In the genomic region with DNA sequence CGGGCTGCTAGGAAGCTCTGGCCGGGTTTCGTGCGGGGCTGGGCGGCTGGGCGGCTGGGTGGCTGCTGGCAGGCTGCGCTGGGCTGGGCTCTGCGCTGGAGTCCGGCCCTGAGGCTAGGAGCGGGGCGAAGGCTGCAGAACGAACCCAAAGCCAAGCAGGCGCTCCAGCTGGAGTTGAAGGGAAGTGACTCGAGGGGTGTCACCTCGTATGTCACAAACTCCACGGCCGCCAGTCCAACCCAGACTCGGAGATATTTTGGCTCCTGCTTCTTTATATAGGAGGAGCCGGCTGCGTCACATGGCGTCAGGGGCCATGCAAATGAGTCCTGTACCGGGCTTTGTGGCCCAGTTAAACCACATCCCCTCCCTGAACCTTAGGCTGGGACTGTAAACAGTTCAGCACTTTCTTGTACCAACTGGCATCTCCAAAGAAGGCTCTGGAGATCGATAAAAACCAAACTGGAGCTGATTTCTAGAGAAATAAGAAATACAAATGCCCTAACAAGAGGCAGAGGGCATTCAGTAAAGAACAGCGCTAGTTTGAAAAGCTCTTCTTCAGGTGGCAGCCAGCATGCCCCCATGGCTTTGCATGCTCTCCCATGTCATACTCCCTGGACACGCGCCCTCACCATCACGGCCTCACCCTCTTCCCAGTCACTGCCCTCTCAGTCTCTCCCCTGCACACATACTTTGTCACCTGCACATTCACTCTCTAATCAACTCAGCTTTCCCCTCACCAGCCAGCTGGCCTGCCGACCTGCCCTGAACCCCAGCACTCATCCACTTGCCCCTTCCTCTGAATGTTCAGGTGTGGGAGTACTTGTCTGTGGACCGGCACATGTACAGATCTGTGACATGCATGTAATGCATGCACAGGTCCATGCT, we compare ENCODE assay signal across 8 cellular contexts. TPM values are rescaled to one million over a fixed set of nuclear protein-coding genes. Genes with fewer than 3 reads are reported as not detected.
DNase-seq lines count a peak whose midpoint lies in the region; ATAC-seq and TF ChIP-seq lines count a peak whose summit lies in the region.

No MANE protein-coding gene starts in this region.

- H3K79me1 ChIP-seq in IMR-90 (ENCODE audit: low read depth in 1 of 2, low read length in 2 of 2) = peaks cover 0 to 14% of the 10 kb centered on the region in 2 experiments; a peak in 2 of 4 replicates

- no peak overlapping the region for H3K18ac ChIP-seq in IMR-90 (ENCODE audit: low read depth, low read length)

- H2AK5ac ChIP-seq in IMR-90 (ENCODE audit: low read depth, low read length) = peak overlapping the region; percentile 1; the same call in 1 of the 2 replicates

- no peak overlapping the region for H2BK15ac ChIP-seq in IMR-90 (ENCODE audit: low read depth, low read length)

- peak overlapping the region; percentile 72 for H3K27ac ChIP-seq in IMR-90 (ENCODE audit: insufficient read depth, low read length)

- peak overlapping the region; percentile 43 for H2BK5ac ChIP-seq in IMR-90 (ENCODE audit: low read depth, low read length, poor library complexity, severe bottlenecking)

- H3K36me3 ChIP-seq in IMR-90 (ENCODE audit: control insufficient read depth, insufficient read depth, low read length) = peaks cover 3% of the 10 kb centered on the region; the same call in 1 of the 2 replicates

- H3K14ac ChIP-seq in IMR-90 (replicated peaks; ENCODE audit: low read depth, low read length) = peak overlapping the region; percentile 34; the same call in 1 of the 2 replicates

- H3K27me3 ChIP-seq in IMR-90 (ENCODE audit: control insufficient read depth, insufficient read depth, low read length) = peaks cover 16% of the 10 kb centered on the region

- no peaks in the 10 kb centered on the region for H4K20me1 ChIP-seq in IMR-90 (ENCODE audit: insufficient read depth, low read length)

- BruUV-seq in IMR-90 (replicated peaks; lab: Mats Ljungman, UMichigan) = no TSS peak

- in situ Hi-C loops in IMR-90 (cut with MboI; ENCODE audit: low sequenced_read_pairs) (loop anchor here (5.0 kb wide), 1 partner anchor 40 kb away; no protein-coding TSS in a partner anchor), astrocyte of the cerebellum (cut with HindIII; ENCODE audit: low sequenced_read_pairs) (no loop called here)

- 37% methylated on average over 19 of the region's 29 CpGs; no CpG with 5 or more reads in 1 of the 2 experiments for WGBS in IMR-90 (ENCODE audit: extremely low coverage in 2 of 2, insufficient read length in 1 of 2), 2 experiments

- H3K4me2 ChIP-seq in IMR-90 (ENCODE audit: low read depth, low read length) = peak overlapping the region; percentile 82

- POLR2A ChIA-PET in IMR-90 (lab: Charles Lee; ENCODE audit: unreplicated experiment) = interaction anchor here (0.8 kb wide), 1 partner anchor 42 kb away, joined by 3 read pairs; no protein-coding TSS in a partner anchor

- H3K56ac ChIP-seq in IMR-90 (ENCODE audit: extremely low read depth, insufficient read depth, low read length) = no peak overlapping the region

- ATAC-seq in GM21528 (IDR thresholded peaks at IDR 0.05; ENCODE audit: low FRiP score, unreplicated experiment) (peak; percentile 88), IMR-90 (ENCODE audit: low read depth) (peak; percentile 58), sciatic nerve (peak; percentile 78)

- intact Hi-C loops in IMR-90 (cut with micrococcal nuclease) (loop anchor here (2.0 to 5.0 kb wide), 2 partner anchors 40 to 690 kb away; no protein-coding TSS in a partner anchor), sciatic nerve (cut with DNase I) (loop anchor here (10.0 kb wide), 1 partner anchor 52 kb away; no protein-coding TSS in a partner anchor)

- TF ChIP-seq CTCF in IMR-90 (conservative IDR thresholded peaks at IDR 0.05; ENCODE audit: low read depth, low read length) = no peak
- TF ChIP-seq CTCF in astrocyte of the cerebellum (IDR thresholded peaks at IDR 0.05; ENCODE audit: low read depth, low read length, missing control alignments) = no peak

- H2BK120ac ChIP-seq in IMR-90 (ENCODE audit: low read depth, low read length) = peak overlapping the region; percentile 26; the same call in 1 of the 2 replicates

- dilution Hi-C loops in IMR-90 (cut with HindIII; ENCODE audit: low sequenced_read_pairs, unreplicated experiment) = no loop called here

- peak overlapping the region; percentile 85 for H2AFZ ChIP-seq in IMR-90 (replicated peaks; ENCODE audit: low read length, poor library complexity)

- H4K91ac ChIP-seq in IMR-90 (ENCODE audit: insufficient read depth, low read depth, low read length) = no peak overlapping the region

- peak; percentile 74 for DNase-seq in ELR (ENCODE audit: low read depth)
- peak; percentile 63 for DNase-seq in IMR-90
- DNase-seq in T1000 (lab: John Stamatoyannopoulos, UW) = peak; percentile 7
- peak; percentile 32 for DNase-seq in astrocyte of the cerebellum (ENCODE audit: low read depth)
- peak; percentile 5 to 83 (median 51) for DNase-seq in hypothalamus (lab: John Stamatoyannopoulos, UW)
- DNase-seq in sciatic nerve (ENCODE audit: low spot score) = peak; percentile 90
- DNase-seq in 8988T = no peak

- peak overlapping the region; percentile 67 for H3K9ac ChIP-seq in IMR-90 (ENCODE audit: low read depth, low read length)

- TF ChIP-seq POLR2A in IMR-90 (IDR thresholded peaks at IDR 0.05; ENCODE audit: low read depth, low read length) = peak; percentile 95

- no peak overlapping the region for H2BK20ac ChIP-seq in IMR-90 (ENCODE audit: low read depth, low read length)

- no peak overlapping the region; the same call in 1 of the 2 replicates for H3K23ac ChIP-seq in IMR-90 (ENCODE audit: low read depth, low read length)

- 0 out of 2 replicates have a peak, but pooled peaks have one; percentile 10 for TF ChIP-seq RAD21 in IMR-90 (IDR thresholded peaks at IDR 0.05; ENCODE audit: low read length)

- H2AK9ac ChIP-seq in IMR-90 (replicated peaks; ENCODE audit: low read depth, low read length, poor library complexity) = peak overlapping the region; percentile 15

- peaks cover 15% of the 10 kb centered on the region for H3K9me1 ChIP-seq in IMR-90 (ENCODE audit: insufficient read depth, low read length)

- no peaks in the 10 kb centered on the region for H3K9me3 ChIP-seq in IMR-90 (ENCODE audit: control insufficient read depth, insufficient read depth, low read length)

- H3K4me3 ChIP-seq in IMR-90 (ENCODE audit: insufficient read depth, low read depth, low read length) (peak overlapping the region; percentile 43), astrocyte of the cerebellum (ENCODE audit: low read depth, low read length) (peak overlapping the region; percentile 62)

- peak overlapping the region; percentile 24 to 48; a peak in 3 of 4 replicates for H4K8ac ChIP-seq in IMR-90 (ENCODE audit: low read depth in 2 of 2, low read length in 2 of 2)

- no peak overlapping the region for H4K5ac ChIP-seq in IMR-90 (ENCODE audit: low read depth, low read length)

- CTCF ChIA-PET in IMR-90 (lab: Yijun Ruan, JAX) = interaction anchor here (0.7 to 2.1 kb wide), 5 partner anchors 40 to 82 kb away, joined by 3 to 8 read pairs (median 3); no protein-coding TSS in a partner anchor

- peak overlapping the region; percentile 46 for H3K4ac ChIP-seq in IMR-90 (ENCODE audit: low read depth, low read length)

- peaks cover 6% of the 10 kb centered on the region; the same call in 1 of the 2 replicates for H3K4me1 ChIP-seq in IMR-90 (ENCODE audit: control insufficient read depth, insufficient read depth, low read length)

TF ChIP-seq in IMR-90, 13 proteins besides CTCF, POLR2A, EP300 and RAD21:
- TF ChIP-seq MAZ (IDR thresholded peaks at IDR 0.05; ENCODE audit: borderline replicate concordance, low read depth, low read length) = no peak
- TF ChIP-seq, protein P1, sequence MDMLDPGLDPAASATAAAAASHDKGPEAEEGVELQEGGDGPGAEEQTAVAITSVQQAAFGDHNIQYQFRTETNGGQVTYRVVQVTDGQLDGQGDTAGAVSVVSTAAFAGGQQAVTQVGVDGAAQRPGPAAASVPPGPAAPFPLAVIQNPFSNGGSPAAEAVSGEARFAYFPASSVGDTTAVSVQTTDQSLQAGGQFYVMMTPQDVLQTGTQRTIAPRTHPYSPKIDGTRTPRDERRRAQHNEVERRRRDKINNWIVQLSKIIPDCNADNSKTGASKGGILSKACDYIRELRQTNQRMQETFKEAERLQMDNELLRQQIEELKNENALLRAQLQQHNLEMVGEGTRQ (IDR thresholded peaks at IDR 0.05; ENCODE audit: low read depth, low read length) = peak; percentile 73
- TF ChIP-seq, protein P2, sequence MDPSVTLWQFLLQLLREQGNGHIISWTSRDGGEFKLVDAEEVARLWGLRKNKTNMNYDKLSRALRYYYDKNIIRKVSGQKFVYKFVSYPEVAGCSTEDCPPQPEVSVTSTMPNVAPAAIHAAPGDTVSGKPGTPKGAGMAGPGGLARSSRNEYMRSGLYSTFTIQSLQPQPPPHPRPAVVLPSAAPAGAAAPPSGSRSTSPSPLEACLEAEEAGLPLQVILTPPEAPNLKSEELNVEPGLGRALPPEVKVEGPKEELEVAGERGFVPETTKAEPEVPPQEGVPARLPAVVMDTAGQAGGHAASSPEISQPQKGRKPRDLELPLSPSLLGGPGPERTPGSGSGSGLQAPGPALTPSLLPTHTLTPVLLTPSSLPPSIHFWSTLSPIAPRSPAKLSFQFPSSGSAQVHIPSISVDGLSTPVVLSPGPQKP (IDR thresholded peaks at IDR 0.05; ENCODE audit: borderline replicate concordance, low read depth, low read length) = no peak

RNA-seq across cellular contexts. Expression of a gene that starts 58.5 kb away (rescaled TPM):
- total RNA-seq in IMR-90 (2012; rRNA removed) (9.9 and 13.1 TPM in 2 replicates), sciatic nerve (93.5 TPM)
- polyA plus RNA-seq in IMR-90 (2012; rRNA removed) = 14.0 and 14.5 TPM in 2 replicates
- polyA plus RNA-seq in IMR-90 (2012; cell fraction: cytosol; rRNA removed) = 9.6 and 12.3 TPM in 2 replicates
- polyA plus RNA-seq in IMR-90 (2012; cell fraction: nucleus; rRNA removed; ENCODE audit: low replicate concordance) = 42.4 and 69.0 TPM in 2 replicates
